13 cellular contexts compared by ENCODE assay signal in the genomic region with DNA sequence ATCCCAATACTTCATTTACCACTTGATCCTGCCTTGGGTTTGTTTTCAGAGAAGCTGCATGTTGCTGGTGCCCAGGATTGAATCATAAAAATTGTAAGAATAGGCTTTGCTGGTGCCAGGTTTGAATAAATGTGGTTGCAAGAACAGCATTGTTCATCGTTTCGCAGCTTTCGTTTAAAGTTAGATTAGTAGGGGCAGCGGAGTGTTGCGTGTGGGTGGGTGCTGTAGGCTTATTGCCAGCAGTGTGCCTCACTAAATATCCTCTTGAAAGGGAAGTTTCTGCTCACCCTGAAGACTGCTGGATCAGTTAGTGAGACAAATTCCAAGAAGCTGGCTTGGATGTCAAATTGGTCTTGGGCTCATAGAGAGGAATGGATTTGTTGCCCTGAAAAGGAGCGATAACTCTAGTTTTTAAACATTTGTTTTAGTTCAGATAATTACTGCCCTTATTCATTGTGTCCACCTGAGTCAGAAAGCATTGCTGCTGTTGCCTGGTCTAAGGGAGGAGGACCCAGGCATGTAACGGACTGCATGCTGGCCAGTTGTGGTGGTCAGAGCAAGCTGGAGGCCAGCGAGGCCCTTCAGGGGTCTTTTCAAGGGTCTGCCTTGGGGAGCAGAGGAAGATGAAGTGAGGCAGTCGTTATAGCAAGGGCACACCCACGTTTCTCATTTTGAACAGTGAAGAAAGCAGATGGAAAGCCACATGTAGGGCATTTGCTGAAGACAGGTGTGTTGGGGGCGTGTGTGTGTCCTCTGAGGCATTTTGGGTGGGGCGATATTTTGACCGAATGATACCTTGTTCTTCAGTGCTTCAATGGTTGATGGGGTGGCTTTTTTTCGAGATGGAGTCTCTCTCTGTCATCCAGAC. TPM values are rescaled to one million over a fixed set of nuclear protein-coding genes. Genes with fewer than 3 reads are reported as not detected.
DNase-seq lines count a peak whose midpoint lies in the region; ATAC-seq and TF ChIP-seq lines count a peak whose summit lies in the region.
"Had no signal": no experiment of that assay in that cellular context is flagged by ENCODE, and none has a peak within 500 bp of the region (broad histone marks: within the 10 kb centered on the region; RNA-seq: fewer than 3 reads in every experiment).

No MANE protein-coding gene starts in this region.

- H3K36me3 Mint-ChIP-seq in activated T-cell treated with anti-CD3 and anti-CD28 coated beads, Interleukin-2, amount 50 U/mL, for 24 hours (ENCODE audit: low read depth), result peaks cover 80% of the 10 kb centered on the region
- H3K36me3 Mint-ChIP-seq in activated CD4-positive, alpha-beta memory T cell treated with anti-CD3 and anti-CD28 coated beads for 36 hours, result peaks cover 26% of the 10 kb centered on the region
- H3K36me3 Mint-ChIP-seq in stimulated activated naive B cell treated with anti-CD40 and anti-IgM and Interleukin-4, amounts not matched to agents 10 μg/mL and 1 μg/mL and 100 μg/mL, for 72 hours, result peaks cover 6 to 24% of the 10 kb centered on the region in 2 donors

- H3K4me3 ChIP-seq in fibroblast of pulmonary artery (replicated peaks; ENCODE audit: low read depth, low read length) (no peak overlapping the region), body of pancreas (no peak overlapping the region)
- H3K4me3 ChIP-seq: skin epidermis, upper lobe of left lung had no signal

- no peak overlapping the region for H3K27ac ChIP-seq in body of pancreas
- H3K27ac ChIP-seq: upper lobe of left lung had no signal

- ATAC-seq in stimulated activated naive B cell treated with anti-CD40 and anti-IgM and Interleukin-4, amounts not matched to agents 10 μg/mL and 1 μg/mL and 100 μg/mL, for 72 hours (replicated peaks), result peak; percentile 71
- ATAC-seq in body of pancreas, result no peak

- POLR2A ChIA-PET in activated CD4-positive, alpha-beta memory T cell treated with anti-CD3 and anti-CD28 coated beads for 36 hours (lab: Charles Lee), result interaction anchor here (1.3 to 1.8 kb wide), 2 partner anchors 10 to 32 kb away, joined by 4 to 7 read pairs; no protein-coding TSS in a partner anchor

- no peaks in the 10 kb centered on the region for H3K27me3 ChIP-seq in body of pancreas
- H3K27me3 ChIP-seq: upper lobe of left lung had no signal

- no peaks in the 10 kb centered on the region for H3K9me3 Mint-ChIP-seq in activated T-cell treated with anti-CD3 and anti-CD28 coated beads, Interleukin-2, amount 50 U/mL, for 24 hours
- H3K9me3 Mint-ChIP-seq in activated CD4-positive, alpha-beta memory T cell treated with anti-CD3 and anti-CD28 coated beads for 36 hours, result no peaks in the 10 kb centered on the region
- H3K9me3 Mint-ChIP-seq in stimulated activated naive B cell treated with anti-CD40 and anti-IgM and Interleukin-4, amounts not matched to agents 10 μg/mL and 1 μg/mL and 100 μg/mL, for 72 hours, result no peaks in the 10 kb centered on the region

- H3K4me1 ChIP-seq in body of pancreas, result peaks cover 29% of the 10 kb centered on the region

- H3K4me1 Mint-ChIP-seq in activated T-cell treated with anti-CD3 and anti-CD28 coated beads, Interleukin-2, amount 50 U/mL, for 24 hours (ENCODE audit: low read depth), result peaks cover 66% of the 10 kb centered on the region
- H3K4me1 Mint-ChIP-seq in activated CD4-positive, alpha-beta memory T cell treated with anti-CD3 and anti-CD28 coated beads for 36 hours (ENCODE audit: low read depth), result peaks cover 57% of the 10 kb centered on the region
- peaks cover 20 to 57% of the 10 kb centered on the region in 2 donors for H3K4me1 Mint-ChIP-seq in stimulated activated naive B cell treated with anti-CD40 and anti-IgM and Interleukin-4, amounts not matched to agents 10 μg/mL and 1 μg/mL and 100 μg/mL, for 72 hours

- WGBS in body of pancreas, 2 donors, result 52 to 56% methylated on average over 14 of the region's 14 CpGs

- no peaks in the 10 kb centered on the region for H3K9me3 ChIP-seq in body of pancreas
- H3K9me3 ChIP-seq: upper lobe of left lung had no signal

- H3K36me3 ChIP-seq in body of pancreas (replicated peaks in 1 of 2; ENCODE audit: insufficient read depth in 1 of 2, low read depth in 2 of 2), result no peaks in the 10 kb centered on the region

- CTCF ChIA-PET in activated CD4-positive, alpha-beta memory T cell treated with anti-CD3 and anti-CD28 coated beads for 36 hours (lab: Charles Lee), result interaction anchor here (1.6 to 1.8 kb wide), 2 partner anchors 18 to 37 kb away, joined by 7 read pairs; no protein-coding TSS in a partner anchor

- peak overlapping the region; percentile 26 for H3K4me3 Mint-ChIP-seq in activated T-cell treated with anti-CD3 and anti-CD28 coated beads, Interleukin-2, amount 50 U/mL, for 24 hours
- no peak overlapping the region for H3K4me3 Mint-ChIP-seq in activated CD4-positive, alpha-beta memory T cell treated with anti-CD3 and anti-CD28 coated beads for 36 hours
- peak overlapping the region; percentile 9 to 62 for H3K4me3 Mint-ChIP-seq in stimulated activated naive B cell treated with anti-CD40 and anti-IgM and Interleukin-4, amounts not matched to agents 10 μg/mL and 1 μg/mL and 100 μg/mL, for 72 hours

- intact Hi-C loops in activated CD4-positive, alpha-beta memory T cell treated with anti-CD3 and anti-CD28 coated beads for 36 hours (cut with micrococcal nuclease), result no loop called here
- intact Hi-C loops in body of pancreas (cut with DNase I), result no loop called here

- H3K27me3 Mint-ChIP-seq in activated T-cell treated with anti-CD3 and anti-CD28 coated beads, Interleukin-2, amount 50 U/mL, for 24 hours, result no peaks in the 10 kb centered on the region
- no peaks in the 10 kb centered on the region for H3K27me3 Mint-ChIP-seq in activated CD4-positive, alpha-beta memory T cell treated with anti-CD3 and anti-CD28 coated beads for 36 hours
- no peaks in the 10 kb centered on the region for H3K27me3 Mint-ChIP-seq in stimulated activated naive B cell treated with anti-CD40 and anti-IgM and Interleukin-4, amounts not matched to agents 10 μg/mL and 1 μg/mL and 100 μg/mL, for 72 hours

- H3K27ac Mint-ChIP-seq in activated T-cell treated with anti-CD3 and anti-CD28 coated beads, Interleukin-2, amount 50 U/mL, for 24 hours, result peak overlapping the region; percentile 89
- peak overlapping the region; percentile 59 for H3K27ac Mint-ChIP-seq in activated CD4-positive, alpha-beta memory T cell treated with anti-CD3 and anti-CD28 coated beads for 36 hours
- no peak overlapping the region for H3K27ac Mint-ChIP-seq in stimulated activated naive B cell treated with anti-CD40 and anti-IgM and Interleukin-4, amounts not matched to agents 10 μg/mL and 1 μg/mL and 100 μg/mL, for 72 hours

- DNase-seq in activated T-cell treated with anti-CD3 and anti-CD28 coated beads, Interleukin-2, amount 50 U/mL, for 24 hours, result no peak
- no peak for DNase-seq in activated T-cell treated with anti-CD3 and anti-CD28 coated beads, Interleukin-2, amount 50 U/mL, for 1 hour
- DNase-seq in activated CD4-positive, alpha-beta memory T cell treated with anti-CD3 and anti-CD28 coated beads for 36 hours, result peak; percentile 64
- DNase-seq in fibroblast of pulmonary artery (ENCODE audit: low read depth) (peak; percentile 63), NCI-H146 treated with DMSO at 0.1 percent for 48 hours (lab: John Stamatoyannopoulos, UW; ENCODE audit: unreplicated experiment) (no peak), NCI-H226 (no peak), body of pancreas (no peak)
- DNase-seq in stimulated activated naive B cell treated with anti-CD40 and anti-IgM and Interleukin-4, amounts not matched to agents 10 μg/mL and 1 μg/mL and 100 μg/mL, for 72 hours, result no peak
- DNase-seq: AML-193, KG1, OCI-M1 had no signal

- no peak for TF ChIP-seq POLR2A in body of pancreas (IDR thresholded peaks at IDR 0.05)

- TF ChIP-seq CTCF in fibroblast of pulmonary artery (IDR thresholded peaks at IDR 0.05; ENCODE audit: low read length, missing control alignments), result no peak
- no peak for TF ChIP-seq CTCF in body of pancreas (IDR thresholded peaks at IDR 0.05)

RNA-seq across cellular contexts. Expression of a gene that starts 8.5 kb away (rescaled TPM):
- 100 to 1,000 TPM; 355 to 357 TPM for total RNA-seq in activated CD4-positive, alpha-beta memory T cell treated with anti-CD3 and anti-CD28 coated beads for 36 hours
- 100 to 1,000 TPM in 1 of 2 donors, 10 to 100 TPM in 1; 90.3 to 150 TPM for total RNA-seq in body of pancreas

RNA-seq across cellular contexts. Expression of a gene that starts 37.3 kb away (rescaled TPM):
- 10 to 100 TPM; 89.3 to 94.6 TPM for total RNA-seq in activated CD4-positive, alpha-beta memory T cell treated with anti-CD3 and anti-CD28 coated beads for 36 hours
- total RNA-seq in body of pancreas, result 10 to 100 TPM; 47.5 to 56.4 TPM

RNA-seq across cellular contexts. Expression of a gene that starts 38.6 kb away (rescaled TPM):
- total RNA-seq in activated CD4-positive, alpha-beta memory T cell treated with anti-CD3 and anti-CD28 coated beads for 36 hours, result 10 to 100 TPM; 43.1 to 47.4 TPM
- 10 to 100 TPM; 71.6 to 89.7 TPM for total RNA-seq in body of pancreas

RNA-seq across cellular contexts. Expression of a gene that starts 55.3 kb away (rescaled TPM):
- total RNA-seq in activated CD4-positive, alpha-beta memory T cell treated with anti-CD3 and anti-CD28 coated beads for 36 hours, result 100 to 1,000 TPM; 171 to 173 TPM
- 100 to 1,000 TPM in 1 of 2 donors, 10 to 100 TPM in 1; 98.6 to 158 TPM for total RNA-seq in body of pancreas

Comparison
In these comparisons a context has a peak if more than half of its experiments do, and no peak if none do; other contexts are left out.
1. DNase-seq: peak in activated CD4-positive, alpha-beta memory T cell treated with anti-CD3 and anti-CD28 coated beads for 36 hours (single experiment) and fibroblast of pulmonary artery (single experiment); none in activated T-cell treated with anti-CD3 and anti-CD28 coated beads, Interleukin-2, amount 50 U/mL, for 24 hours (single experiment), activated T-cell treated with anti-CD3 and anti-CD28 coated beads, Interleukin-2, amount 50 U/mL, for 1 hour (single experiment), stimulated activated naive B cell treated with anti-CD40 and anti-IgM and Interleukin-4, amounts not matched to agents 10 μg/mL and 1 μg/mL and 100 μg/mL, for 72 hours (single experiment), NCI-H146 treated with DMSO at 0.1 percent for 48 hours (single experiment), NCI-H226 (single experiment) and body of pancreas (0 of 4).